30 cellular contexts compared by ENCODE assay signal in genomic region chr19:33552191-33552927, GRCh38.
"Had no signal": no experiment of that assay in that cellular context is flagged by ENCODE, and none has a peak within 500 bp of the region (broad histone marks: within the 10 kb centered on the region; RNA-seq: fewer than 3 reads in every experiment).

No MANE protein-coding gene starts in this region.

- H3K27me3 ChIP-seq: body of pancreas had no signal

- H3K27ac ChIP-seq: body of pancreas, coronary artery, dorsolateral prefrontal cortex had no signal

- H3K9me3 ChIP-seq: body of pancreas had no signal

- H3K9me3 Mint-ChIP-seq: activated CD4-positive, alpha-beta memory T cell treated with anti-CD3 and anti-CD28 coated beads for 36 hours; activated CD4-positive, alpha-beta T cell treated with anti-CD3 and anti-CD28 coated beads, Interleukin-2, amount 10 ng/mL, durations not matched to agents 24 days and 14 days; activated T-helper 1 cell treated with anti-CD3 and anti-CD28 coated beads, Interleukin-12 subunit alpha, Interleukin-12 subunit beta, Interleukin-2, Interleukin-4 antibody, amounts not matched to agents 30 ng/mL and 10 ng/mL and 1 ng/mL, durations not matched to agents 14 hours and 24 hours and 36 hours; activated T-helper 2 cell treated with anti-CD3 and anti-CD28 coated beads, Interferon-gamma antibody, Interleukin-2, Interleukin-4, amounts not matched to agents 10 μg/mL and 5 μg/mL and 100 μg/mL, durations not matched to agents 14 hours and 24 hours and 36 hours; dendritic cell treated with granulocyte-macrophage colony-stimulating factor and Interleukin-4, amounts not matched to agents 40 ng/mL and 50 ng/mL, for 4 days; endodermal cell had no signal

- H3K4me3 Mint-ChIP-seq: activated CD4-positive, alpha-beta memory T cell treated with anti-CD3 and anti-CD28 coated beads for 36 hours; activated CD4-positive, alpha-beta T cell treated with anti-CD3 and anti-CD28 coated beads for 36 hours; activated CD4-positive, alpha-beta T cell treated with anti-CD3 and anti-CD28 coated beads, Interleukin-2, amount 10 ng/mL, durations not matched to agents 24 days and 14 days; activated CD8-positive, alpha-beta memory T cell treated with anti-CD3 and anti-CD28 coated beads, Interleukin-2, amount 10 ng/mL, durations not matched to agents 7 days and 5 days; activated CD8-positive, alpha-beta T cell treated with anti-CD3 and anti-CD28 coated beads, Interleukin-2, amount 10 ng/mL, durations not matched to agents 7 days and 5 days; activated naive CD8-positive, alpha-beta T cell; activated T-helper 1 cell treated with anti-CD3 and anti-CD28 coated beads, Interleukin-12 subunit alpha, Interleukin-12 subunit beta, Interleukin-2, Interleukin-4 antibody, amounts not matched to agents 30 ng/mL and 10 ng/mL and 1 ng/mL, durations not matched to agents 14 hours and 24 hours and 36 hours; dendritic cell treated with granulocyte-macrophage colony-stimulating factor and Interleukin-4, amounts not matched to agents 40 ng/mL and 50 ng/mL, for 4 days; endodermal cell had no signal

- H3K4me3 ChIP-seq: body of pancreas, coronary artery, dorsolateral prefrontal cortex had no signal

- DNase-seq: activated CD4-positive, alpha-beta memory T cell treated with anti-CD3 and anti-CD28 coated beads for 36 hours; activated CD4-positive, alpha-beta T cell treated with anti-CD3 and anti-CD28 coated beads for 36 hours; activated CD4-positive, alpha-beta T cell treated with anti-CD3 and anti-CD28 coated beads, Interleukin-2, amount 10 ng/mL, durations not matched to agents 24 days and 14 days; activated CD4-positive, CD25-positive, alpha-beta regulatory T cell; activated CD4-positive, CD25-positive, alpha-beta regulatory T cell treated with anti-CD3 and anti-CD28 coated beads, Interleukin-2, amount 50 U/mL, for 72 hours; activated CD8-positive, alpha-beta memory T cell treated with anti-CD3 and anti-CD28 coated beads, Interleukin-2, amount 10 ng/mL, durations not matched to agents 7 days and 5 days; activated CD8-positive, alpha-beta memory T cell treated with anti-CD3 and anti-CD28 coated beads, Interleukin-2, amount 50 U/mL, for 4 hours; activated CD8-positive, alpha-beta T cell treated with anti-CD3 and anti-CD28 coated beads, Interleukin-2, amount 10 ng/mL, durations not matched to agents 7 days and 5 days; activated gamma-delta T cell treated with Interleukin-2 at 50 U/mL for 16 hours; activated naive CD4-positive, alpha-beta T cell treated with anti-CD3 and anti-CD28 coated beads, Interleukin-2, amount 50 U/mL, for 16 hours; activated naive CD4-positive, alpha-beta T cell treated with Interleukin-2 at 50 U/mL for 16 hours; activated T-cell treated with anti-CD3 and anti-CD28 coated beads, Interleukin-2, amount 50 U/mL, for 1 hour; activated T-cell treated with anti-CD3 and anti-CD28 coated beads, Interleukin-2, amount 50 U/mL, for 48 hours; amniotic stem cell; anterior cingulate cortex; body of pancreas; caudate nucleus; cerebellar nuclear complex; effector memory CD4-positive, alpha-beta T cell; endodermal cell; foreskin fibroblast; head of caudate nucleus; T-helper 2 cell had no signal

- H3K4me1 Mint-ChIP-seq: activated CD4-positive, alpha-beta T cell treated with anti-CD3 and anti-CD28 coated beads for 36 hours; activated CD4-positive, alpha-beta T cell treated with anti-CD3 and anti-CD28 coated beads, Interleukin-2, amount 10 ng/mL, durations not matched to agents 24 days and 14 days; activated CD8-positive, alpha-beta memory T cell treated with anti-CD3 and anti-CD28 coated beads, Interleukin-2, amount 10 ng/mL, durations not matched to agents 7 days and 5 days had no signal

- ATAC-seq: activated CD4-positive, alpha-beta T cell treated with anti-CD3 and anti-CD28 coated beads for 36 hours; activated CD8-positive, alpha-beta memory T cell treated with anti-CD3 and anti-CD28 coated beads, Interleukin-2, amount 10 ng/mL, durations not matched to agents 7 days and 5 days; activated CD8-positive, alpha-beta T cell treated with anti-CD3 and anti-CD28 coated beads, Interleukin-2, amount 10 ng/mL, durations not matched to agents 7 days and 5 days; body of pancreas; esophagus mucosa had no signal

- H3K27ac Mint-ChIP-seq: activated CD4-positive, alpha-beta memory T cell treated with anti-CD3 and anti-CD28 coated beads for 36 hours; activated CD4-positive, alpha-beta T cell treated with anti-CD3 and anti-CD28 coated beads for 36 hours; activated CD4-positive, alpha-beta T cell treated with anti-CD3 and anti-CD28 coated beads, Interleukin-2, amount 10 ng/mL, durations not matched to agents 24 days and 14 days; activated CD8-positive, alpha-beta memory T cell treated with anti-CD3 and anti-CD28 coated beads, Interleukin-2, amount 10 ng/mL, durations not matched to agents 7 days and 5 days; activated CD8-positive, alpha-beta T cell treated with anti-CD3 and anti-CD28 coated beads, Interleukin-2, amount 10 ng/mL, durations not matched to agents 7 days and 5 days; activated naive CD8-positive, alpha-beta T cell; activated T-helper 1 cell treated with anti-CD3 and anti-CD28 coated beads, Interleukin-12 subunit alpha, Interleukin-12 subunit beta, Interleukin-2, Interleukin-4 antibody, amounts not matched to agents 30 ng/mL and 10 ng/mL and 1 ng/mL, durations not matched to agents 14 hours and 24 hours and 36 hours; activated T-helper 2 cell treated with anti-CD3 and anti-CD28 coated beads, Interferon-gamma antibody, Interleukin-2, Interleukin-4, amounts not matched to agents 10 μg/mL and 5 μg/mL and 100 μg/mL, durations not matched to agents 14 hours and 24 hours and 36 hours; dendritic cell treated with granulocyte-macrophage colony-stimulating factor and Interleukin-4, amounts not matched to agents 40 ng/mL and 50 ng/mL, for 4 days; endodermal cell had no signal

- H3K4me1 ChIP-seq: body of pancreas had no signal

- H3K27me3 Mint-ChIP-seq: activated CD4-positive, alpha-beta T cell treated with anti-CD3 and anti-CD28 coated beads for 36 hours; activated CD4-positive, alpha-beta T cell treated with anti-CD3 and anti-CD28 coated beads, Interleukin-2, amount 10 ng/mL, durations not matched to agents 24 days and 14 days; activated CD8-positive, alpha-beta memory T cell treated with anti-CD3 and anti-CD28 coated beads, Interleukin-2, amount 10 ng/mL, durations not matched to agents 7 days and 5 days; dendritic cell treated with granulocyte-macrophage colony-stimulating factor and Interleukin-4, amounts not matched to agents 40 ng/mL and 50 ng/mL, for 4 days had no signal

- H3K36me3 Mint-ChIP-seq: activated CD4-positive, alpha-beta memory T cell treated with anti-CD3 and anti-CD28 coated beads for 36 hours; activated CD8-positive, alpha-beta memory T cell treated with anti-CD3 and anti-CD28 coated beads, Interleukin-2, amount 10 ng/mL, durations not matched to agents 7 days and 5 days; activated naive CD8-positive, alpha-beta T cell had no signal
